Comparison of ENCODE assay signal across 12 cellular contexts in genomic region chr10:118590334-118590733, GRCh38. TPM values are rescaled to one million over a fixed set of nuclear protein-coding genes. Genes with fewer than 3 reads are reported as not detected.
DNase-seq lines count a peak whose midpoint lies in the region; FAIRE-seq and TF ChIP-seq lines count a peak whose summit lies in the region.
"Had no signal": no experiment of that assay in that cellular context is flagged by ENCODE, and none has a peak within 500 bp of the region (broad histone marks: within the 10 kb centered on the region; RNA-seq: fewer than 3 reads in every experiment).

No MANE protein-coding gene starts in this region.

- TF ChIP-seq CTCF in HFFc6 (IDR thresholded peaks at IDR 0.05) (no peak), bronchial epithelial cell (IDR thresholded peaks at IDR 0.05; ENCODE audit: insufficient read depth, low read length, severe bottlenecking) (no peak)

- H3K36me3 Mint-ChIP-seq in HFFc6 (ENCODE audit: low read depth): no peaks in the 10 kb centered on the region

- H3K4me1 Mint-ChIP-seq in HFFc6 (ENCODE audit: low read depth): peaks cover 9% of the 10 kb centered on the region

- DNase-seq in HFFc6: peak; percentile 12
- peak; percentile 62 for DNase-seq in NCI-H2227 treated with DMSO at 0.1 percent for 48 hours (lab: John Stamatoyannopoulos, UW)
- DNase-seq in bronchial epithelial cell (ENCODE audit: low read depth): peak; percentile 55
- DNase-seq in putamen (ENCODE audit: low spot score): peak; percentile 16
- no peak for DNase-seq in cortex of kidney (lab: John Stamatoyannopoulos, UW)
- no peak for DNase-seq in NCI-H226
- no peak for DNase-seq in T-helper 2 cell
- DNase-seq in KBM-7: no peak

- H3K4me3 ChIP-seq in bronchial epithelial cell (ENCODE audit: low read depth, low read length): no peak overlapping the region

- peaks cover 16% of the 10 kb centered on the region for H3K27me3 Mint-ChIP-seq in HFFc6 (ENCODE audit: insufficient read depth)

- peaks cover 4% of the 10 kb centered on the region for H3K9me3 Mint-ChIP-seq in HFFc6
- H3K9me3 Mint-ChIP-seq: activated T-helper 1 cell treated with anti-CD3 and anti-CD28 coated beads, Interleukin-12 subunit alpha, Interleukin-12 subunit beta, Interleukin-2, Interleukin-4 antibody, amounts not matched to agents 30 ng/mL and 10 ng/mL and 1 ng/mL, durations not matched to agents 14 hours and 24 hours and 36 hours had no signal

- no peaks in the 10 kb centered on the region for H3K36me3 ChIP-seq in bronchial epithelial cell (ENCODE audit: control insufficient read depth, insufficient read depth, low read length)

- FAIRE-seq in bronchial epithelial cell (lab: Jason Lieb, UNC): no peak
- FAIRE-seq: islet of Langerhans had no signal

- H3K27ac Mint-ChIP-seq in HFFc6: no peak overlapping the region
- H3K27ac Mint-ChIP-seq: activated T-helper 1 cell treated with anti-CD3 and anti-CD28 coated beads, Interleukin-12 subunit alpha, Interleukin-12 subunit beta, Interleukin-2, Interleukin-4 antibody, amounts not matched to agents 30 ng/mL and 10 ng/mL and 1 ng/mL, durations not matched to agents 14 hours and 24 hours and 36 hours had no signal

- no peak overlapping the region for H3K4me3 Mint-ChIP-seq in HFFc6
- H3K4me3 Mint-ChIP-seq: activated T-helper 1 cell treated with anti-CD3 and anti-CD28 coated beads, Interleukin-12 subunit alpha, Interleukin-12 subunit beta, Interleukin-2, Interleukin-4 antibody, amounts not matched to agents 30 ng/mL and 10 ng/mL and 1 ng/mL, durations not matched to agents 14 hours and 24 hours and 36 hours had no signal

- H3K27me3 ChIP-seq in bronchial epithelial cell (ENCODE audit: control insufficient read depth, insufficient read depth, low read length): peaks cover 11% of the 10 kb centered on the region

- in situ Hi-C loops in KBM-7 (cut with MboI; ENCODE audit: low pct_unique_long_range_greater_than_20kb, low sequenced_read_pairs): no loop called here

RNA-seq across cellular contexts. Expression of gene PRLHR, which starts 5.1 kb away (rescaled TPM):
- not detected for total RNA-seq in HFFc6 (2021; fragmentation: NEBNext Ultra II Directional; extraction: Animal tissue kit (Norgen Biotek cat#: 25700))
- total RNA-seq in bronchial epithelial cell: not detected in 2 replicates
- total RNA-seq: activated T-helper 1 cell treated with anti-CD3 and anti-CD28 coated beads, Interleukin-12 subunit alpha, Interleukin-12 subunit beta, Interleukin-2, Interleukin-4 antibody, amounts not matched to agents 30 ng/mL and 10 ng/mL and 1 ng/mL, durations not matched to agents 14 hours and 24 hours and 36 hours; pulmonary artery endothelial cell; T-helper 1 cell treated with Interleukin-12 subunit alpha and Interleukin-12 subunit beta and Interleukin-4 antibody, amounts not matched to agents 30 ng/mL and 1 ng/mL, for 36 hours had no signal

Comparison
In these comparisons a context has a peak if more than half of its experiments do, and no peak if none do; other contexts are left out.
1. DNase-seq: peak in HFFc6 (single experiment), NCI-H2227 treated with DMSO at 0.1 percent for 48 hours (single experiment), bronchial epithelial cell (single experiment) and putamen (single experiment); none in cortex of kidney (single experiment), NCI-H226 (single experiment), T-helper 2 cell (0 of 5) and KBM-7 (single experiment).